8 cellular contexts compared by ENCODE assay signal in the genomic region with DNA sequence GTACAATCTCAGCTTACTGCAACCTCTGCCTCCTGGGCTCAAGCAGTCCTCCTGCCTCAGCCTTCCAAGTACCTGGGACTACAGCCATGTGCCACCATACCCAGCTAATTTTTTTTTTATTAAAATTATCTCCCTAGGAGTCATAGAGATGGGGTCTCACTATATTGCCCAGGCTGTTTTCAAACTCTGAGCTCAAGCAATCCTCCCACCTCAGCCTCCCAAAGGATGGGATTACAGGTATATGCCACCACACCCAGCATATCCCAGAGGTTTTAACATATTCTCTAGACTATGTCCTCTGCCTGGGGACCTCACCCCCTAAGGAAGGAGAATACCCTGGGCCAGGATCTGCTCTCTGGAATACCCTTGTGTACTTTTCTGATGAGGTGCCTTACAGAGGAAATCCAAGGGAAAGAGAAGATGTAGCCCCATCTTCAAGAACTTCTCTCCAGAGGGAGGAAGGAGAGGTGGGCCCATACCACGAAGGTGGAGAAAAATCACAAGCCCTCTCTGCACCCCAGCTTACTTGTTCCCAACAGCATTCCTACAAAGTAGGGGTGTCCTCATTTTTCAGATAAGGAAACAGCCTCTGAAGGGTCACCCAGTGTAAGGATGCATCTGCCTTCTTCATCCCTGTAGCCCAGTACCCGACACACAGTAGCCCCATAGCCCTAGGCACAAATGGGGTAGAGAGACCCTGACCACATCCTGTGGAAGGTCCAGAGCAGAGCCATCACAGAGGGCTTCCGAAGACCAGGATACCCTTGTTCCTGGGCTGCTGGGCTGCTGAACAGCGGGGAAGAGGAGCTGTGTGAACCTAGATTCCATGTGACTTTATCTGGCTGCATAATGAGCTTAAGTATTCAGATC.
A peak's percentile ranks its signal among the peaks of the same experiment; 100 is the strongest.
DNase-seq lines count a peak whose midpoint lies in the region; ATAC-seq and TF ChIP-seq lines count a peak whose summit lies in the region.

No MANE protein-coding gene starts in this region.

- H3K4me1 Mint-ChIP-seq in activated naive CD8-positive, alpha-beta T cell treated with anti-CD3 and anti-CD28 coated beads, Interleukin-2, amount 50 U/mL, for 24 hours, result peaks cover 86% of the 10 kb centered on the region

- H3K27me3 ChIP-seq in neutrophil, result no peaks in the 10 kb centered on the region

- peak; percentile 22 for ATAC-seq in GM18519 (IDR thresholded peaks at IDR 0.05; ENCODE audit: low FRiP score, unreplicated experiment)
- peak; percentile 18 for ATAC-seq in HG02678 (IDR thresholded peaks at IDR 0.05; ENCODE audit: unreplicated experiment)
- peak; percentile 1 for ATAC-seq in activated naive CD8-positive, alpha-beta T cell treated with anti-CD3 and anti-CD28 coated beads, Interleukin-2, amount 50 U/mL, for 24 hours

- no peaks in the 10 kb centered on the region for H3K9me3 ChIP-seq in neutrophil

- no peaks in the 10 kb centered on the region for H3K27me3 Mint-ChIP-seq in activated naive CD8-positive, alpha-beta T cell treated with anti-CD3 and anti-CD28 coated beads, Interleukin-2, amount 50 U/mL, for 24 hours

- H3K9me3 Mint-ChIP-seq in activated naive CD8-positive, alpha-beta T cell treated with anti-CD3 and anti-CD28 coated beads, Interleukin-2, amount 50 U/mL, for 24 hours, result no peaks in the 10 kb centered on the region

- H3K27ac ChIP-seq in neutrophil, result peak overlapping the region; percentile 85

- H3K27ac Mint-ChIP-seq in activated naive CD8-positive, alpha-beta T cell treated with anti-CD3 and anti-CD28 coated beads, Interleukin-2, amount 50 U/mL, for 24 hours, result peak overlapping the region; percentile 93

- H3K4me1 ChIP-seq in neutrophil (ENCODE audit: control insufficient read depth in 1 of 2, insufficient read depth in 1 of 2, low read depth in 1 of 2, low read length in 1 of 2), result peaks cover 20 to 22% of the 10 kb centered on the region in 2 experiments

- H3K36me3 Mint-ChIP-seq in activated naive CD8-positive, alpha-beta T cell treated with anti-CD3 and anti-CD28 coated beads, Interleukin-2, amount 50 U/mL, for 24 hours (ENCODE audit: low read depth), result peaks cover 9% of the 10 kb centered on the region

- H3K4me3 ChIP-seq in neutrophil (ENCODE audit: low read depth in 1 of 2, low read length in 1 of 2), result peak overlapping the region; percentile 51 to 61

- no peak for TF ChIP-seq CTCF in neutrophil (IDR thresholded peaks at IDR 0.05)

- no peak for DNase-seq in activated naive CD8-positive, alpha-beta T cell treated with anti-CD3 and anti-CD28 coated beads, Interleukin-2, amount 50 U/mL, for 24 hours
- DNase-seq in occipital lobe (lab: John Stamatoyannopoulos, UW) (no peak), NCI-H69 (lab: John Stamatoyannopoulos, UW) (no peak)
- DNase-seq in activated CD8-positive, alpha-beta memory T cell treated with anti-CD3 and anti-CD28 coated beads, Interleukin-2, amount 50 U/mL, for 4 hours, result no peak
- no peak for DNase-seq in stimulated activated CD4-positive, alpha-beta T cell treated with anti-CD3 and anti-CD28 coated beads, Interleukin-2, amount 100 ng/mL, for 48 hours

- peaks cover 17% of the 10 kb centered on the region for H3K36me3 ChIP-seq in neutrophil

- peak overlapping the region; percentile 54 for H3K4me3 Mint-ChIP-seq in activated naive CD8-positive, alpha-beta T cell treated with anti-CD3 and anti-CD28 coated beads, Interleukin-2, amount 50 U/mL, for 24 hours
